In genomic region chr6:33415831-33416230, GRCh38 we compare ENCODE assay signal across 10 cellular contexts. TPM values are rescaled to one million over a fixed set of nuclear protein-coding genes. Genes with fewer than 3 reads are reported as not detected.
DNase-seq lines count a peak whose midpoint lies in the region; ATAC-seq and TF ChIP-seq lines count a peak whose summit lies in the region.
"Had no signal": no experiment of that assay in that cellular context is flagged by ENCODE, and none has a peak within 500 bp of the region (broad histone marks: within the 10 kb centered on the region; RNA-seq: fewer than 3 reads in every experiment).

No MANE protein-coding gene starts in this region.

- no peaks in the 10 kb centered on the region for H3K9me3 Mint-ChIP-seq in activated CD8-positive, alpha-beta memory T cell treated with anti-CD3 and anti-CD28 coated beads, Interleukin-2, amount 10 ng/mL, durations not matched to agents 7 days and 5 days (ENCODE audit: low read depth)
- no peaks in the 10 kb centered on the region for H3K9me3 Mint-ChIP-seq in activated CD8-positive, alpha-beta T cell treated with anti-CD3 and anti-CD28 coated beads, Interleukin-2, amount 10 ng/mL, durations not matched to agents 7 days and 5 days (ENCODE audit: insufficient read depth)
- H3K9me3 Mint-ChIP-seq in stimulated activated naive B cell treated with anti-CD40 and anti-IgM and Interleukin-4, amounts not matched to agents 10 μg/mL and 1 μg/mL and 100 μg/mL, for 72 hours, result peaks cover 0 to 4% of the 10 kb centered on the region in 2 donors

- peaks cover 64% of the 10 kb centered on the region for H3K4me1 Mint-ChIP-seq in activated CD8-positive, alpha-beta memory T cell treated with anti-CD3 and anti-CD28 coated beads, Interleukin-2, amount 10 ng/mL, durations not matched to agents 7 days and 5 days
- H3K4me1 Mint-ChIP-seq in activated CD8-positive, alpha-beta T cell treated with anti-CD3 and anti-CD28 coated beads, Interleukin-2, amount 10 ng/mL, durations not matched to agents 7 days and 5 days (ENCODE audit: low read depth), result peaks cover 65% of the 10 kb centered on the region
- peaks cover 63 to 83% of the 10 kb centered on the region in 2 donors for H3K4me1 Mint-ChIP-seq in stimulated activated naive B cell treated with anti-CD40 and anti-IgM and Interleukin-4, amounts not matched to agents 10 μg/mL and 1 μg/mL and 100 μg/mL, for 72 hours

- peak overlapping the region; percentile 82 for H3K4me2 ChIP-seq in hepatocyte

- H3K9me3 ChIP-seq in hepatocyte (ENCODE audit: low read depth), result no peaks in the 10 kb centered on the region
- no peaks in the 10 kb centered on the region for H3K9me3 ChIP-seq in MG63
- H3K9me3 ChIP-seq: mucosa of descending colon had no signal

- 91% methylated on average over 9 of the region's 9 CpGs for WGBS in hepatocyte (ENCODE audit: low lambda C conversion rate, missing lambda C conversion rate)

- POLR2A ChIA-PET in activated CD8-positive, alpha-beta T cell treated with anti-CD3 and anti-CD28 coated beads, Interleukin-2, amount 10 ng/mL, durations not matched to agents 7 days and 5 days (lab: Charles Lee), result interaction anchor here (1.4 to 2.8 kb wide), 2 partner anchors 9 to 24 kb away, joined by 5 to 12 read pairs; no protein-coding TSS in a partner anchor

- ATAC-seq in activated CD8-positive, alpha-beta memory T cell treated with anti-CD3 and anti-CD28 coated beads, Interleukin-2, amount 10 ng/mL, durations not matched to agents 7 days and 5 days, result no peak
- ATAC-seq in activated CD8-positive, alpha-beta T cell treated with anti-CD3 and anti-CD28 coated beads, Interleukin-2, amount 10 ng/mL, durations not matched to agents 7 days and 5 days, result no peak
- no peak for ATAC-seq in stimulated activated naive B cell treated with anti-CD40 and anti-IgM and Interleukin-4, amounts not matched to agents 10 μg/mL and 1 μg/mL and 100 μg/mL, for 72 hours (replicated peaks)
- ATAC-seq in omental fat pad (ENCODE audit: low FRiP score) (no peak), GM18519 (IDR thresholded peaks at IDR 0.05; ENCODE audit: low FRiP score, unreplicated experiment) (no peak)
- ATAC-seq: mucosa of descending colon had no signal

- H3K27me3 ChIP-seq in hepatocyte, result no peaks in the 10 kb centered on the region
- no peaks in the 10 kb centered on the region for H3K27me3 ChIP-seq in MG63

- CTCF ChIA-PET in activated CD8-positive, alpha-beta memory T cell treated with anti-CD3 and anti-CD28 coated beads, Interleukin-2, amount 10 ng/mL, durations not matched to agents 7 days and 5 days (lab: Charles Lee), result no interaction called here
- CTCF ChIA-PET in activated CD8-positive, alpha-beta T cell treated with anti-CD3 and anti-CD28 coated beads, Interleukin-2, amount 10 ng/mL, durations not matched to agents 7 days and 5 days (lab: Charles Lee), result no interaction called here

- TF ChIP-seq CTCF in hepatocyte (IDR thresholded peaks at IDR 0.05; ENCODE audit: poor library complexity) (no peak), omental fat pad (IDR thresholded peaks at IDR 0.05) (no peak)

- H3K4me3 Mint-ChIP-seq in activated CD8-positive, alpha-beta memory T cell treated with anti-CD3 and anti-CD28 coated beads, Interleukin-2, amount 10 ng/mL, durations not matched to agents 7 days and 5 days, result peak overlapping the region; percentile 97
- peak overlapping the region; percentile 63 for H3K4me3 Mint-ChIP-seq in activated CD8-positive, alpha-beta T cell treated with anti-CD3 and anti-CD28 coated beads, Interleukin-2, amount 10 ng/mL, durations not matched to agents 7 days and 5 days
- H3K4me3 Mint-ChIP-seq in stimulated activated naive B cell treated with anti-CD40 and anti-IgM and Interleukin-4, amounts not matched to agents 10 μg/mL and 1 μg/mL and 100 μg/mL, for 72 hours, result peak overlapping the region; percentile 55 to 97

- H2AFZ ChIP-seq in hepatocyte, result no peak overlapping the region

- peaks cover 52% of the 10 kb centered on the region for H3K79me2 ChIP-seq in hepatocyte

- H3K36me3 Mint-ChIP-seq in activated CD8-positive, alpha-beta memory T cell treated with anti-CD3 and anti-CD28 coated beads, Interleukin-2, amount 10 ng/mL, durations not matched to agents 7 days and 5 days, result peaks cover 20% of the 10 kb centered on the region
- peaks cover 39% of the 10 kb centered on the region for H3K36me3 Mint-ChIP-seq in activated CD8-positive, alpha-beta T cell treated with anti-CD3 and anti-CD28 coated beads, Interleukin-2, amount 10 ng/mL, durations not matched to agents 7 days and 5 days (ENCODE audit: low read depth)
- H3K36me3 Mint-ChIP-seq in stimulated activated naive B cell treated with anti-CD40 and anti-IgM and Interleukin-4, amounts not matched to agents 10 μg/mL and 1 μg/mL and 100 μg/mL, for 72 hours, result peaks cover 29 to 49% of the 10 kb centered on the region in 2 donors

- no peaks in the 10 kb centered on the region for H3K36me3 ChIP-seq in hepatocyte (replicated peaks; ENCODE audit: insufficient read depth, low read depth)
- H3K36me3 ChIP-seq in MG63, result peaks cover 13% of the 10 kb centered on the region

- no peaks in the 10 kb centered on the region for H3K27me3 Mint-ChIP-seq in activated CD8-positive, alpha-beta memory T cell treated with anti-CD3 and anti-CD28 coated beads, Interleukin-2, amount 10 ng/mL, durations not matched to agents 7 days and 5 days
- H3K27me3 Mint-ChIP-seq in activated CD8-positive, alpha-beta T cell treated with anti-CD3 and anti-CD28 coated beads, Interleukin-2, amount 10 ng/mL, durations not matched to agents 7 days and 5 days (ENCODE audit: low read depth), result no peaks in the 10 kb centered on the region
- no peaks in the 10 kb centered on the region for H3K27me3 Mint-ChIP-seq in stimulated activated naive B cell treated with anti-CD40 and anti-IgM and Interleukin-4, amounts not matched to agents 10 μg/mL and 1 μg/mL and 100 μg/mL, for 72 hours

- H3K4me1 ChIP-seq in hepatocyte (ENCODE audit: insufficient read depth), result peaks cover 33% of the 10 kb centered on the region

- peak overlapping the region; percentile 71 for H3K27ac Mint-ChIP-seq in activated CD8-positive, alpha-beta memory T cell treated with anti-CD3 and anti-CD28 coated beads, Interleukin-2, amount 10 ng/mL, durations not matched to agents 7 days and 5 days
- peak overlapping the region; percentile 77 for H3K27ac Mint-ChIP-seq in activated CD8-positive, alpha-beta T cell treated with anti-CD3 and anti-CD28 coated beads, Interleukin-2, amount 10 ng/mL, durations not matched to agents 7 days and 5 days
- peak overlapping the region; percentile 90 for H3K27ac Mint-ChIP-seq in stimulated activated naive B cell treated with anti-CD40 and anti-IgM and Interleukin-4, amounts not matched to agents 10 μg/mL and 1 μg/mL and 100 μg/mL, for 72 hours

- peak overlapping the region; percentile 94 for H3K27ac ChIP-seq in hepatocyte

- peaks cover 3% of the 10 kb centered on the region for H4K20me1 ChIP-seq in hepatocyte (ENCODE audit: insufficient read depth, poor library complexity, severe bottlenecking)

- H3K4me3 ChIP-seq in hepatocyte (no peak overlapping the region), MG63 (no peak overlapping the region)
- H3K4me3 ChIP-seq: mucosa of descending colon had no signal

- no peak for DNase-seq in activated CD8-positive, alpha-beta memory T cell treated with anti-CD3 and anti-CD28 coated beads, Interleukin-2, amount 10 ng/mL, durations not matched to agents 7 days and 5 days
- DNase-seq in activated CD8-positive, alpha-beta memory T cell treated with anti-CD3 and anti-CD28 coated beads, Interleukin-2, amount 50 U/mL, for 48 hours, result no peak
- DNase-seq in activated CD8-positive, alpha-beta T cell treated with anti-CD3 and anti-CD28 coated beads, Interleukin-2, amount 10 ng/mL, durations not matched to agents 7 days and 5 days, result no peak
- DNase-seq in hepatocyte (ENCODE audit: low spot score) (no peak), omental fat pad (ENCODE audit: low spot score) (no peak), MG63 (no peak)
- DNase-seq in stimulated activated naive B cell treated with anti-CD40 and anti-IgM and Interleukin-4, amounts not matched to agents 10 μg/mL and 1 μg/mL and 100 μg/mL, for 72 hours, result no peak
- DNase-seq: Kasumi-1, mucosa of descending colon had no signal

- no peaks in the 10 kb centered on the region for H3K9me2 ChIP-seq in hepatocyte (replicated peaks; ENCODE audit: insufficient read depth)

RNA-seq across cellular contexts. Expression of gene CUTA, which starts 2.1 kb away (rescaled TPM):
- total RNA-seq in activated CD8-positive, alpha-beta memory T cell treated with anti-CD3 and anti-CD28 coated beads, Interleukin-2, amount 10 ng/mL, durations not matched to agents 7 days and 5 days, result 100 to 1,000 TPM; 196 to 197 TPM
- 100 to 1,000 TPM; 179 to 187 TPM for total RNA-seq in activated CD8-positive, alpha-beta T cell treated with anti-CD3 and anti-CD28 coated beads, Interleukin-2, amount 10 ng/mL, durations not matched to agents 7 days and 5 days
- total RNA-seq in hepatocyte, result 121 and 150 TPM in 2 replicates
- polyA plus RNA-seq in hepatocyte, result 349 and 357 TPM in 2 replicates
- 100 to 1,000 TPM in 2 of 4 donors, 10 to 100 TPM in 2; 57.1 to 107 (median 98.1) TPM for total RNA-seq in omental fat pad
- 158 and 230 TPM in 2 replicates for total RNA-seq in MG63 (2014; rRNA removed; shearing (Covaris generic); ENCODE audit: low replicate concordance)

RNA-seq across cellular contexts. Expression of gene SYNGAP1, which starts 4.0 kb away (rescaled TPM):
- total RNA-seq in activated CD8-positive, alpha-beta memory T cell treated with anti-CD3 and anti-CD28 coated beads, Interleukin-2, amount 10 ng/mL, durations not matched to agents 7 days and 5 days, result 10 to 100 TPM; 24.1 to 39.8 TPM
- total RNA-seq in activated CD8-positive, alpha-beta T cell treated with anti-CD3 and anti-CD28 coated beads, Interleukin-2, amount 10 ng/mL, durations not matched to agents 7 days and 5 days, result 10 to 100 TPM; 42.0 to 48.2 TPM
- total RNA-seq in hepatocyte (5.3 and 6.6 TPM in 2 replicates), omental fat pad (10 to 100 TPM in 3 of 4 donors, 1 to 10 TPM in 1; 8.8 to 12.3 (median 10.3) TPM)
- polyA plus RNA-seq in hepatocyte, result 4.9 and 5.7 TPM in 2 replicates
- total RNA-seq in MG63 (2014; rRNA removed; shearing (Covaris generic); ENCODE audit: low replicate concordance), result 0.92 and 0.96 TPM in 2 replicates

RNA-seq across cellular contexts. Expression of gene PHF1, which starts 5.0 kb away (rescaled TPM):
- 10 to 100 TPM; 26.1 to 36.0 TPM for total RNA-seq in activated CD8-positive, alpha-beta memory T cell treated with anti-CD3 and anti-CD28 coated beads, Interleukin-2, amount 10 ng/mL, durations not matched to agents 7 days and 5 days
- total RNA-seq in activated CD8-positive, alpha-beta T cell treated with anti-CD3 and anti-CD28 coated beads, Interleukin-2, amount 10 ng/mL, durations not matched to agents 7 days and 5 days, result 10 to 100 TPM; 35.9 to 36.5 TPM
- total RNA-seq in hepatocyte (37.2 and 44.4 TPM in 2 replicates), omental fat pad (10 to 100 TPM; 40.8 to 56.5 (median 48.9) TPM)
- 42.4 and 53.0 TPM in 2 replicates for polyA plus RNA-seq in hepatocyte
- 11.6 and 12.6 TPM in 2 replicates for total RNA-seq in MG63 (2014; rRNA removed; shearing (Covaris generic); ENCODE audit: low replicate concordance)

RNA-seq across cellular contexts. Expression of gene KIFC1, which starts 24.2 kb away (rescaled TPM):
- total RNA-seq in activated CD8-positive, alpha-beta memory T cell treated with anti-CD3 and anti-CD28 coated beads, Interleukin-2, amount 10 ng/mL, durations not matched to agents 7 days and 5 days, result 100 to 1,000 TPM; 133 to 187 TPM
- 100 to 1,000 TPM; 175 to 180 TPM for total RNA-seq in activated CD8-positive, alpha-beta T cell treated with anti-CD3 and anti-CD28 coated beads, Interleukin-2, amount 10 ng/mL, durations not matched to agents 7 days and 5 days
- 6.9 and 12.7 TPM in 2 replicates for total RNA-seq in hepatocyte
- 6.1 and 6.6 TPM in 2 replicates for polyA plus RNA-seq in hepatocyte
- total RNA-seq in omental fat pad, result 10 to 100 TPM in 1 of 4 donors, 1 to 10 TPM in 1, under 1 TPM in 2; 0.25 to 10.8 (median 3.1) TPM
- total RNA-seq in MG63 (2014; rRNA removed; shearing (Covaris generic); ENCODE audit: low replicate concordance), result 36.6 and 45.5 TPM in 2 replicates

RNA-seq across cellular contexts. Expression of gene ZBTB9, which starts 38.5 kb away (rescaled TPM):
- 1 to 10 TPM; 7.4 to 9.0 TPM for total RNA-seq in activated CD8-positive, alpha-beta memory T cell treated with anti-CD3 and anti-CD28 coated beads, Interleukin-2, amount 10 ng/mL, durations not matched to agents 7 days and 5 days
- 1 to 10 TPM; 7.3 to 9.0 TPM for total RNA-seq in activated CD8-positive, alpha-beta T cell treated with anti-CD3 and anti-CD28 coated beads, Interleukin-2, amount 10 ng/mL, durations not matched to agents 7 days and 5 days
- total RNA-seq in hepatocyte (5.1 and 6.2 TPM in 2 replicates), omental fat pad (1 to 10 TPM; 1.4 to 8.6 (median 5.7) TPM)
- polyA plus RNA-seq in hepatocyte, result 5.0 and 6.7 TPM in 2 replicates
- 5.6 and 6.9 TPM in 2 replicates for total RNA-seq in MG63 (2014; rRNA removed; shearing (Covaris generic); ENCODE audit: low replicate concordance)
